ENCODE assay signal across 1 cellular context in the genomic region with DNA sequence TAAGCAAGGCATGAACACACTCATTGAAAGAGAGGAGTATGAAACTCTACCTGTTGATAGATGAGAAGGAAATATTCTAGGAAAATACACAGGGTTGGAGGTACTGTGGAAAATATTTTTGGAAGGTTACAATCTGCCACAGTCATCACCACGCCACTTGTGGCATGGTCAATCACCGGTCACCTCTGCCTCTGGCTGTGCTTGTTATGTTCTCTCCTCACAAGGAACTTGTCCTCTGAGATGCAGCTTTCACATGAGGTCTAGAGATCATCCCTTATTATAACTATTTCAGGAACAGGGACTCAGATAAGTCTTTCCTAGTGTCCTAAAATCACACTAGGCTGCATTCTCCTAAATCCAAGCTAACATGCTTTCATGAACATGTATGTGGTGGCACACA.
TF ChIP-seq lines count a peak whose summit lies in the region.

No MANE protein-coding gene starts in this region.

TF ChIP-seq in GM23338, 12 proteins besides CTCF, POLR2A, EP300 and RAD21 (continued from another document):
- TF ChIP-seq, protein P1, sequence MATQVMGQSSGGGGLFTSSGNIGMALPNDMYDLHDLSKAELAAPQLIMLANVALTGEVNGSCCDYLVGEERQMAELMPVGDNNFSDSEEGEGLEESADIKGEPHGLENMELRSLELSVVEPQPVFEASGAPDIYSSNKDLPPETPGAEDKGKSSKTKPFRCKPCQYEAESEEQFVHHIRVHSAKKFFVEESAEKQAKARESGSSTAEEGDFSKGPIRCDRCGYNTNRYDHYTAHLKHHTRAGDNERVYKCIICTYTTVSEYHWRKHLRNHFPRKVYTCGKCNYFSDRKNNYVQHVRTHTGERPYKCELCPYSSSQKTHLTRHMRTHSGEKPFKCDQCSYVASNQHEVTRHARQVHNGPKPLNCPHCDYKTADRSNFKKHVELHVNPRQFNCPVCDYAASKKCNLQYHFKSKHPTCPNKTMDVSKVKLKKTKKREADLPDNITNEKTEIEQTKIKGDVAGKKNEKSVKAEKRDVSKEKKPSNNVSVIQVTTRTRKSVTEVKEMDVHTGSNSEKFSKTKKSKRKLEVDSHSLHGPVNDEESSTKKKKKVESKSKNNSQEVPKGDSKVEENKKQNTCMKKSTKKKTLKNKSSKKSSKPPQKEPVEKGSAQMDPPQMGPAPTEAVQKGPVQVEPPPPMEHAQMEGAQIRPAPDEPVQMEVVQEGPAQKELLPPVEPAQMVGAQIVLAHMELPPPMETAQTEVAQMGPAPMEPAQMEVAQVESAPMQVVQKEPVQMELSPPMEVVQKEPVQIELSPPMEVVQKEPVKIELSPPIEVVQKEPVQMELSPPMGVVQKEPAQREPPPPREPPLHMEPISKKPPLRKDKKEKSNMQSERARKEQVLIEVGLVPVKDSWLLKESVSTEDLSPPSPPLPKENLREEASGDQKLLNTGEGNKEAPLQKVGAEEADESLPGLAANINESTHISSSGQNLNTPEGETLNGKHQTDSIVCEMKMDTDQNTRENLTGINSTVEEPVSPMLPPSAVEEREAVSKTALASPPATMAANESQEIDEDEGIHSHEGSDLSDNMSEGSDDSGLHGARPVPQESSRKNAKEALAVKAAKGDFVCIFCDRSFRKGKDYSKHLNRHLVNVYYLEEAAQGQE (IDR thresholded peaks at IDR 0.05; ENCODE audit: unreplicated experiment), result no peak
- no peak for TF ChIP-seq EZH2 (IDR thresholded peaks at IDR 0.05; ENCODE audit: low read depth, unreplicated experiment)
- TF ChIP-seq ZNF331 (CRISPR knock-in tag; IDR thresholded peaks at IDR 0.05; ENCODE audit: low read depth), result no peak
- TF ChIP-seq, protein P2, sequence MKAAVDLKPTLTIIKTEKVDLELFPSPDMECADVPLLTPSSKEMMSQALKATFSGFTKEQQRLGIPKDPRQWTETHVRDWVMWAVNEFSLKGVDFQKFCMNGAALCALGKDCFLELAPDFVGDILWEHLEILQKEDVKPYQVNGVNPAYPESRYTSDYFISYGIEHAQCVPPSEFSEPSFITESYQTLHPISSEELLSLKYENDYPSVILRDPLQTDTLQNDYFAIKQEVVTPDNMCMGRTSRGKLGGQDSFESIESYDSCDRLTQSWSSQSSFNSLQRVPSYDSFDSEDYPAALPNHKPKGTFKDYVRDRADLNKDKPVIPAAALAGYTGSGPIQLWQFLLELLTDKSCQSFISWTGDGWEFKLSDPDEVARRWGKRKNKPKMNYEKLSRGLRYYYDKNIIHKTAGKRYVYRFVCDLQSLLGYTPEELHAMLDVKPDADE (IDR thresholded peaks at IDR 0.05), result no peak
- TF ChIP-seq ZNF114 (CRISPR knock-in tag; IDR thresholded peaks at IDR 0.05), result no peak
- TF ChIP-seq POLR2AphosphoS5 (IDR thresholded peaks at IDR 0.05; ENCODE audit: low read depth), result no peak
